Comparison of ENCODE assay signal across 8 cellular contexts in the genomic region with DNA sequence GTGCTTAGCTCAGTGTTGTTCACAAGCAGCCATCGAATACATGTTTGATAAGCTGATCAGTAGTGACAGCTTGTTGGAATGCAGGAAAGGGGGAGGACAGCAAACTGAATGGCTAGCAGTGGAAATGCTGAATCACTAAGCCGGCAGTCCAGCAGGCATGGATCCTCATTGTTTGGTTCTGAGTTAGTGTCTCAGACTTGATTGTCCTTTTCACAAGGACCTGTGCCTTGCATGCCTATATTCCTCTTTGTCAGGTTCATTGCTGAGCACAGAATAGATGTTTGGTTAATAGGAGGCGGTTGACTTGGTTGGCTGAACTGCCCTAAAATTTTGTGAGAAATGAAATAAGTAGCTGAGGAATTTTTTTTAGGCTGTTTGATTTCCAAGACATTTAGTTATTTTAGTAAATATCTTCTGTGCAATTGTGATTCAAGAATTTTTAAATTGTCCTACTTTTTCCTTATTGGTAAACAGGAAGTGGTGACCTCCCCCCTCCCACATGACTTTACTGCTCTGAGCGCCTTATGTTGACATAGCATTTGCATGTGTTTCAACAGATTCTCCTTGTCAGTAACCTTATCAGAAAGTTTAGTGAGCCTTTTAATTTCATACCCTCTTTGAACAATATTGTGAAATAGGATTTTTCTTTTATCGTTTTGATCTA. TPM values are rescaled to one million over a fixed set of nuclear protein-coding genes. Genes with fewer than 3 reads are reported as not detected.
DNase-seq lines count a peak whose midpoint lies in the region; ATAC-seq and TF ChIP-seq lines count a peak whose summit lies in the region.

No MANE protein-coding gene starts in this region.

- ATAC-seq in mucosa of descending colon = peak; percentile 72

- no peak for TF ChIP-seq CTCF in dorsolateral prefrontal cortex (IDR thresholded peaks at IDR 0.05 in 54 of 56, conservative IDR thresholded peaks at IDR 0.05 in 2 of 56; ENCODE audit: low read depth in 1 of 56, partially characterized antibody in 56 of 56)
- no peak for TF ChIP-seq CTCF in mucosa of descending colon (IDR thresholded peaks at IDR 0.05)

- DNase-seq in CD1c-positive myeloid dendritic cell (ENCODE audit: extremely low spot score) (peak; percentile 62), NCI-H226 (peak; percentile 37), dorsolateral prefrontal cortex (no peak), mucosa of descending colon (peak in 1 of 3 donors; percentile 50), NCI-H1930 (lab: John Stamatoyannopoulos, UW) (no peak), NCI-H1417 (lab: John Stamatoyannopoulos, UW) (no peak), posterior vena cava (ENCODE audit: low spot score) (no peak), SHP77 (lab: John Stamatoyannopoulos, UW) (no peak)

- H3K4me3 ChIP-seq in dorsolateral prefrontal cortex (no peak overlapping the region), mucosa of descending colon (no peak overlapping the region)

- H3K27me3 ChIP-seq in dorsolateral prefrontal cortex = no peaks in the 10 kb centered on the region

- intact Hi-C loops in dorsolateral prefrontal cortex (cut with DNase I) (no loop called here), mucosa of descending colon (cut with DNase I, micrococcal nuclease) (no loop called here), posterior vena cava (cut with DNase I) (no loop called here)

- no peaks in the 10 kb centered on the region for H3K9me3 ChIP-seq in mucosa of descending colon

- no peaks in the 10 kb centered on the region for H3K36me3 ChIP-seq in mucosa of descending colon (ENCODE audit: low read depth)

- H3K4me1 ChIP-seq in mucosa of descending colon (ENCODE audit: low read depth) = peaks cover 11% of the 10 kb centered on the region

- peak overlapping the region in 43 of 59 donors; percentile 2 to 69 (median 32) for H3K27ac ChIP-seq in dorsolateral prefrontal cortex

RNA-seq across cellular contexts. Expression of gene STON1, which starts 21.4 kb away (rescaled TPM):
- total RNA-seq in dorsolateral prefrontal cortex (10 to 100 TPM in 1 of 120 experiments, 1 to 10 TPM in 119; 1.1 to 11.4 (median 3.5) TPM), mucosa of descending colon (100 to 1,000 TPM in 1 of 3 donors, 1 to 10 TPM in 2; 5.5 to 118 (median 6.0) TPM), posterior vena cava (10 to 100 TPM; 44.7 to 47.9 TPM)

Comparison
In these comparisons a context has a peak if more than half of its experiments do, and no peak if none do; other contexts are left out.
1. DNase-seq: peak in CD1c-positive myeloid dendritic cell (single experiment) and NCI-H226 (single experiment); none in dorsolateral prefrontal cortex (0 of 10), NCI-H1930 (0 of 2), NCI-H1417 (0 of 3), posterior vena cava (single experiment) and SHP77 (0 of 2).